13 cellular contexts compared by ENCODE assay signal in the genomic region with DNA sequence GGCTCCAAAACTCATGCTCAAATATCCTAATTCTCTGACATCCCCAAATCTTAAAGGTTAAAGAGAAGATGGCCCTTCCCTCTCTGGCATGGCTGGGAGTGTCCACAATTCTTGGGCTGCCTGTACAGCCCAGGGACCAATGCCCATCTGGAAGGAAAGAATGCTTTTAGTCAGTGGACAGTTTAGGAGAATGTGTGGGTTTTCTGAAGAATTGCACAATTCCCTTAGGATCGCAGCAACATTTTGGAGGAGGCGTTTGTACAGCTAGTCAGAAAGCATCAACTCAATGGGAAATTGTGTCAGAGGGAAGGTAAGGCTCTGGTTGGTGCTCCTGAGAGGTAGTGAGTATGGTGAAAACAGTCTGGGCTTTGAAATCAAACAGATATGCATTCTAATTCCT. TPM values are rescaled to one million over a fixed set of nuclear protein-coding genes. Genes with fewer than 3 reads are reported as not detected.
DNase-seq lines count a peak whose midpoint lies in the region; ATAC-seq and TF ChIP-seq lines count a peak whose summit lies in the region.
"Had no signal": no experiment of that assay in that cellular context is flagged by ENCODE, and none has a peak within 500 bp of the region (broad histone marks: within the 10 kb centered on the region; RNA-seq: fewer than 3 reads in every experiment).

No MANE protein-coding gene starts in this region.

- H3K36me3 Mint-ChIP-seq in osteocyte (ENCODE audit: unreplicated experiment), result peaks cover 11% of the 10 kb centered on the region
- H3K36me3 Mint-ChIP-seq in stimulated activated naive B cell treated with anti-CD40 and anti-IgM and Interleukin-4, amounts not matched to agents 10 μg/mL and 1 μg/mL and 100 μg/mL, for 72 hours, result peaks cover 14 to 42% of the 10 kb centered on the region in 2 donors

- no peaks in the 10 kb centered on the region for H3K27me3 Mint-ChIP-seq in osteocyte (ENCODE audit: unreplicated experiment)
- no peaks in the 10 kb centered on the region for H3K27me3 Mint-ChIP-seq in stimulated activated naive B cell treated with anti-CD40 and anti-IgM and Interleukin-4, amounts not matched to agents 10 μg/mL and 1 μg/mL and 100 μg/mL, for 72 hours

- ATAC-seq in GM19463 (IDR thresholded peaks at IDR 0.05; ENCODE audit: unreplicated experiment), result no peak
- no peak for ATAC-seq in stimulated activated naive B cell treated with anti-CD40 and anti-IgM and Interleukin-4, amounts not matched to agents 10 μg/mL and 1 μg/mL and 100 μg/mL, for 72 hours (replicated peaks)

- no peaks in the 10 kb centered on the region for H3K27me3 ChIP-seq in transverse colon
- H3K27me3 ChIP-seq: BLaER1, thyroid gland had no signal

- TF ChIP-seq EP300 in transverse colon (IDR thresholded peaks at IDR 0.05; ENCODE audit: low read depth), result no peak

- in situ Hi-C loops in transverse colon (cut with MboI; ENCODE audit: low pct_ligation_motif_present in 1 of 4, low pct_unique_long_range_greater_than_20kb in 1 of 4, low sequenced_read_pairs in 3 of 4), result no loop called here

- no peak for TF ChIP-seq CTCF in AG09309 (IDR thresholded peaks at IDR 0.05; ENCODE audit: control insufficient read depth, insufficient read depth, low read depth, low read length, missing control alignments)
- no peak for TF ChIP-seq CTCF in VCaP (conservative IDR thresholded peaks at IDR 0.05)
- TF ChIP-seq CTCF in fibroblast of mammary gland (conservative IDR thresholded peaks at IDR 0.05; ENCODE audit: control insufficient read depth, insufficient read depth, low read depth, low read length), result no peak
- TF ChIP-seq CTCF in osteocyte (IDR thresholded peaks at IDR 0.05), result no peak
- TF ChIP-seq CTCF in transverse colon (IDR thresholded peaks at IDR 0.05), result no peak

- H3K4me3 ChIP-seq in AG09309 (ENCODE audit: control insufficient read depth, low read depth, low read length), result no peak overlapping the region
- no peak overlapping the region for H3K4me3 ChIP-seq in fibroblast of mammary gland (ENCODE audit: control insufficient read depth, low read depth, low read length)
- H3K4me3 ChIP-seq in transverse colon, result no peak overlapping the region
- H3K4me3 ChIP-seq: BLaER1, thyroid gland had no signal

- peaks cover 5 to 40% (median 21%) of the 10 kb centered on the region in 4 donors for H3K4me1 ChIP-seq in transverse colon
- H3K4me1 ChIP-seq: BLaER1 had no signal

- H3K4me1 Mint-ChIP-seq in osteocyte (ENCODE audit: unreplicated experiment), result peaks cover 73% of the 10 kb centered on the region
- H3K4me1 Mint-ChIP-seq in stimulated activated naive B cell treated with anti-CD40 and anti-IgM and Interleukin-4, amounts not matched to agents 10 μg/mL and 1 μg/mL and 100 μg/mL, for 72 hours, result peaks cover 8 to 11% of the 10 kb centered on the region in 2 donors

- TF ChIP-seq POLR2A in transverse colon (IDR thresholded peaks at IDR 0.05), result no peak

- peak overlapping the region; percentile 85 for H3K27ac Mint-ChIP-seq in osteocyte (ENCODE audit: unreplicated experiment)
- no peak overlapping the region for H3K27ac Mint-ChIP-seq in stimulated activated naive B cell treated with anti-CD40 and anti-IgM and Interleukin-4, amounts not matched to agents 10 μg/mL and 1 μg/mL and 100 μg/mL, for 72 hours

- peak overlapping the region; percentile 75 for H3K27ac ChIP-seq in VCaP
- H3K27ac ChIP-seq in transverse colon, result peak overlapping the region in 1 of 4 donors; percentile 7
- H3K27ac ChIP-seq: BLaER1, thyroid gland had no signal

- peak overlapping the region; percentile 14 for H3K4me3 Mint-ChIP-seq in osteocyte (ENCODE audit: unreplicated experiment)
- no peak overlapping the region for H3K4me3 Mint-ChIP-seq in stimulated activated naive B cell treated with anti-CD40 and anti-IgM and Interleukin-4, amounts not matched to agents 10 μg/mL and 1 μg/mL and 100 μg/mL, for 72 hours

- no peaks in the 10 kb centered on the region for H3K9me3 Mint-ChIP-seq in osteocyte (ENCODE audit: unreplicated experiment)
- H3K9me3 Mint-ChIP-seq in stimulated activated naive B cell treated with anti-CD40 and anti-IgM and Interleukin-4, amounts not matched to agents 10 μg/mL and 1 μg/mL and 100 μg/mL, for 72 hours, result no peaks in the 10 kb centered on the region

- WGBS in transverse colon (ENCODE audit: low coverage in 1 of 2), 2 donors, result 80% methylated on average over 2 of the region's 2 CpGs; no CpG with 5 or more reads in 1 of the 2 donors

- H3K9me3 ChIP-seq in transverse colon, result no peaks in the 10 kb centered on the region
- H3K9me3 ChIP-seq: BLaER1, thyroid gland had no signal

- intact Hi-C loops in transverse colon (cut with DNase I; ENCODE audit: low total_unique reads), result no loop called here

- peak; percentile 79 for DNase-seq in AG09309 (ENCODE audit: low read depth)
- peak; percentile 98 for DNase-seq in fibroblast of mammary gland (ENCODE audit: low read depth)
- no peak for DNase-seq in osteocyte (ENCODE audit: extremely low spot score, unreplicated experiment)
- DNase-seq in transverse colon, result no peak
- no peak for DNase-seq in stimulated activated naive B cell treated with anti-CD40 and anti-IgM and Interleukin-4, amounts not matched to agents 10 μg/mL and 1 μg/mL and 100 μg/mL, for 72 hours
- DNase-seq in NCI-H128 (lab: John Stamatoyannopoulos, UW; ENCODE audit: unreplicated experiment), result no peak
- DNase-seq: activated CD4-positive, alpha-beta T cell treated with anti-CD3 and anti-CD28 coated beads for 48 hours; activated naive CD4-positive, alpha-beta T cell; NCI-H1105 treated with DMSO at 0.1 percent for 48 hours; thyroid gland had no signal

- peaks cover 0 to 17% (median 0%) of the 10 kb centered on the region in 4 donors for H3K36me3 ChIP-seq in transverse colon

RNA-seq across cellular contexts. Expression of a gene that starts 15.0 kb away (rescaled TPM):
- total RNA-seq in osteocyte (82.0 and 97.2 TPM in 2 replicates), transverse colon (100 to 1,000 TPM in 1 of 4 donors, 10 to 100 TPM in 3; 59.7 to 128 (median 63.5) TPM)

RNA-seq across cellular contexts. Expression of a gene that starts 22.6 kb away (rescaled TPM):
- total RNA-seq in osteocyte, result 68.7 and 83.1 TPM in 2 replicates
- 100 to 1,000 TPM in 2 of 4 donors, 10 to 100 TPM in 2; 96.5 to 170 (median 130) TPM for total RNA-seq in transverse colon

RNA-seq across cellular contexts. Expression of a gene that starts 29.8 kb away (rescaled TPM):
- total RNA-seq in osteocyte, result 5.5 and 7.2 TPM in 2 replicates
- total RNA-seq in transverse colon, result 10 to 100 TPM in 2 of 4 donors, 1 to 10 TPM in 1, under 1 TPM in 1; 0.60 to 17.2 (median 7.8) TPM

RNA-seq across cellular contexts. Expression of a gene that starts 42.0 kb away (rescaled TPM):
- 312 and 358 TPM in 2 replicates for total RNA-seq in osteocyte
- total RNA-seq in transverse colon, result 100 to 1,000 TPM in 1 of 4 donors, 10 to 100 TPM in 3; 52.6 to 256 (median 78.6) TPM

RNA-seq across cellular contexts. Expression of a gene that starts 52.6 kb away (rescaled TPM):
- total RNA-seq in osteocyte (216 and 248 TPM in 2 replicates), transverse colon (10 to 100 TPM; 34.4 to 85.9 (median 70.9) TPM)

Comparison
In these comparisons a context has a peak if more than half of its experiments do, and no peak if none do; other contexts are left out.
1. DNase-seq: peak in AG09309 (single experiment) and fibroblast of mammary gland (single experiment); none in osteocyte (single experiment), transverse colon (single experiment), stimulated activated naive B cell treated with anti-CD40 and anti-IgM and Interleukin-4, amounts not matched to agents 10 μg/mL and 1 μg/mL and 100 μg/mL, for 72 hours (single experiment) and NCI-H128 (single experiment).